ENCODE assay signal across 8 cellular contexts in the genomic region with DNA sequence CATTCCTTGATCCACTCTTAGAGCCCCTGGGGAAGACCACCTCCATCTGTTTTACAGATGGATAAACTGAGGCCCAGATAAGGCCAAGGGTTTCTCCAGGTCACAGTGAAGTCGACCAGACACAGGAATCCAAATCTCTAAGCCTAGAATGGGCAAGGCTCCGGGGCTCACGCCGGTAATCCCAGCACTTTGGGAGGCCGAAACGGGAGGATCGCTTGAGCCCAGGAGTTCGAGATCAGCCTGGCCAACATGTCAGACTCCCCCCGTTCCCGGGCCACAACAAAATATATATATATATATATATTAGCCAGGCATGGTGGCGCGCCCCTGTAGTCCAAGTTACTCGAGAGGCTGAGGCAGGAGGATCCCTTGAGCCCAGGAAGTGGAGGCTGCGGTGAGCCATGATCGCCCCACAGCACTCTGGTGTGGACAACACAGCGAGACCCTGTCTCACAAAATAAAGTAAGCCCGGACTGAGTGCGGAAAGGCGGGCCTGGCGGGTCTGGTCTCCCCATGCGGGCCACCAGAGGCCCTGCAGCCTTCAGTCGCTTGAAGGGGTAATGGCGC. TPM values are rescaled to one million over a fixed set of nuclear protein-coding genes. Genes with fewer than 3 reads are reported as not detected.
DNase-seq lines count a peak whose midpoint lies in the region; ATAC-seq and TF ChIP-seq lines count a peak whose summit lies in the region.

No MANE protein-coding gene starts in this region.

- peaks cover 13% of the 10 kb centered on the region for H3K23me2 ChIP-seq in H9 (ENCODE audit: insufficient read length, low read depth, low read length, poor library complexity, severe bottlenecking)

- no peak overlapping the region for H2AK5ac ChIP-seq in H9 (ENCODE audit: insufficient read length, low read length)

- H3K4me3 ChIP-seq in fibroblast of lung (replicated peaks in 1 of 4; ENCODE audit: control extremely low read depth in 1 of 4, insufficient read depth in 1 of 4, low read depth in 3 of 4, low read length in 4 of 4) (no peak overlapping the region), skin epidermis (peak overlapping the region in 1 of 7 experiments; percentile 87)

- no peak overlapping the region for H4K8ac ChIP-seq in H9 (replicated peaks; ENCODE audit: insufficient read length, low read depth, low read length)

- H3K4me1 Mint-ChIP-seq in H9 (peaks cover 13 to 20% of the 10 kb centered on the region in 2 experiments), T-helper 17 cell (peaks cover 42% of the 10 kb centered on the region)

- no peaks in the 10 kb centered on the region for H3K79me1 ChIP-seq in H9 (ENCODE audit: insufficient read depth, low read depth, low read length, poor library complexity, severe bottlenecking)

- H3K36me3 ChIP-seq in fibroblast of lung (ENCODE audit: control insufficient read depth, insufficient read depth, low read length), result peaks cover 23% of the 10 kb centered on the region

- H2BK5ac ChIP-seq in H9 (ENCODE audit: insufficient read length, low read length), result no peak overlapping the region

- no peak overlapping the region for H2BK15ac ChIP-seq in H9 (ENCODE audit: low read depth, low read length)

- H3T11ph ChIP-seq in H9 (ENCODE audit: low read length), result no peak overlapping the region

- H3K79me2 ChIP-seq in H9 (ENCODE audit: insufficient read depth, low read length) (peaks cover 18% of the 10 kb centered on the region), fibroblast of lung (ENCODE audit: control insufficient read depth, insufficient read depth, low read length) (peaks cover 40% of the 10 kb centered on the region)

- no peak overlapping the region for H3K9ac ChIP-seq in H9 (ENCODE audit: extremely low read depth, insufficient read length, low read length)
- no peak overlapping the region for H3K9ac ChIP-seq in fibroblast of lung (ENCODE audit: insufficient read depth, low read length)

- H4K91ac ChIP-seq in H9 (ENCODE audit: insufficient read length, low read depth, low read length), result no peak overlapping the region

- H3K18ac ChIP-seq in H9 (ENCODE audit: insufficient read length, low read depth, low read length), result peak overlapping the region; percentile 47

- H3K36me3 Mint-ChIP-seq in H9 (ENCODE audit: insufficient read depth in 1 of 3, low read depth in 3 of 3) (peaks cover 43% of the 10 kb centered on the region in 3 experiments), T-helper 17 cell (ENCODE audit: low read depth) (peaks cover 4% of the 10 kb centered on the region)

- H3K27ac ChIP-seq in H9 (ENCODE audit: insufficient read length, low read depth, low read length) (no peak overlapping the region), fibroblast of lung (ENCODE audit: insufficient read depth, low read length) (no peak overlapping the region), skin epidermis (peak overlapping the region in 20 of 21 experiments; percentile 44 to 95 (median 74))

- TF ChIP-seq CTCF in H9 (conservative IDR thresholded peaks at IDR 0.05) (peak; percentile 34; the same call in 1 of the 3 replicates), fibroblast of lung (conservative IDR thresholded peaks at IDR 0.05 in 1 of 2, IDR thresholded peaks at IDR 0.05 in 1 of 2; ENCODE audit: low read depth in 1 of 2, low read length in 2 of 2) (no peak)

- peak overlapping the region; percentile 91 to 96; a peak in 4 of 5 replicates for H3K4me3 Mint-ChIP-seq in H9
- H3K4me3 Mint-ChIP-seq in T-helper 17 cell, result peak overlapping the region; percentile 97

- no peak overlapping the region for H2BK120ac ChIP-seq in H9 (ENCODE audit: low read depth, low read length, poor library complexity, severe bottlenecking)

- H3K27me3 Mint-ChIP-seq in H9 (ENCODE audit: low read depth), result peaks cover 11% of the 10 kb centered on the region; the same call in 1 of the 2 replicates
- H3K27me3 Mint-ChIP-seq in T-helper 17 cell, result no peaks in the 10 kb centered on the region

- H3K4me2 ChIP-seq in H9 (ENCODE audit: insufficient read depth, insufficient read length, low read length), result no peak overlapping the region
- no peak overlapping the region for H3K4me2 ChIP-seq in fibroblast of lung (ENCODE audit: extremely low read depth, insufficient read depth, low read length)

- no peak overlapping the region for H2AFZ ChIP-seq in H9 (ENCODE audit: low read length)
- peak overlapping the region; percentile 49 for H2AFZ ChIP-seq in fibroblast of lung (ENCODE audit: low read length)

- DNase-seq in H9 (no peak), T-helper 17 cell (no peak), fibroblast of lung (ENCODE audit: low read depth in 2 of 2) (no peak), NCI-H1092 treated with DMSO at 0.1 percent for 48 hours (lab: John Stamatoyannopoulos, UW) (no peak), occipital lobe (lab: John Stamatoyannopoulos, UW) (no peak)

- no peak for ATAC-seq in T-helper 17 cell
- no peak for ATAC-seq in GM19395 (IDR thresholded peaks at IDR 0.05; ENCODE audit: unreplicated experiment)
- ATAC-seq in GM18498 (IDR thresholded peaks at IDR 0.05; ENCODE audit: unreplicated experiment), result no peak

- H3K27me3 ChIP-seq in H9 (ENCODE audit: insufficient read depth, low read length), result no peaks in the 10 kb centered on the region
- no peaks in the 10 kb centered on the region for H3K27me3 ChIP-seq in fibroblast of lung (ENCODE audit: control insufficient read depth, insufficient read depth, low read length)

- H3K4me1 ChIP-seq in H9 (ENCODE audit: insufficient read depth, low read length) (no peaks in the 10 kb centered on the region), fibroblast of lung (ENCODE audit: control insufficient read depth, extremely low read depth, insufficient read depth, low read length) (peaks cover 10% of the 10 kb centered on the region)

- H4K5ac ChIP-seq in H9 (ENCODE audit: insufficient read length, low read depth, low read length), result no peak overlapping the region

- H4K20me1 ChIP-seq in H9 (ENCODE audit: control insufficient read depth, insufficient read depth, insufficient read length), result no peaks in the 10 kb centered on the region
- peaks cover 4% of the 10 kb centered on the region for H4K20me1 ChIP-seq in fibroblast of lung (ENCODE audit: control insufficient read depth, extremely low read depth, insufficient read depth, low read length)

- WGBS in H9 (ENCODE audit: extremely low coverage, insufficient read length, low lambda C conversion rate), result no CpG with 5 or more reads among the region's 23 CpGs

- no peak overlapping the region for H3K4ac ChIP-seq in H9 (ENCODE audit: low read depth, low read length)

- no peaks in the 10 kb centered on the region for H3K9me3 ChIP-seq in H9 (ENCODE audit: control insufficient read depth, low read depth, low read length)
- no peaks in the 10 kb centered on the region for H3K9me3 ChIP-seq in T-helper 17 cell (ENCODE audit: control insufficient read depth, low read length, poor library complexity, severe bottlenecking)
- H3K9me3 ChIP-seq in fibroblast of lung (ENCODE audit: control insufficient read depth, insufficient read depth, low read depth, low read length), result no peaks in the 10 kb centered on the region

- H2BK12ac ChIP-seq in H9 (ENCODE audit: insufficient read length, low read depth, low read length), result no peak overlapping the region

- H3K23ac ChIP-seq in H9 (ENCODE audit: insufficient read length, low read depth, low read length), result no peak overlapping the region

- H3K14ac ChIP-seq in H9 (ENCODE audit: insufficient read depth, low read length), result no peak overlapping the region

- H2BK20ac ChIP-seq in H9 (ENCODE audit: low read depth, low read length, poor library complexity, severe bottlenecking), result no peak overlapping the region

- H3K9me3 Mint-ChIP-seq in H9, result peaks cover 12 to 14% of the 10 kb centered on the region in 2 experiments; a peak in 4 of 5 replicates

- H3K27ac Mint-ChIP-seq in H9 (peak overlapping the region in 1 of 3 experiments; percentile 100; a peak in 1 of 7 replicates), T-helper 17 cell (peak overlapping the region; percentile 98)

- H3K56ac ChIP-seq in H9 (ENCODE audit: insufficient read length, low read depth, low read length), result no peak overlapping the region

RNA-seq across cellular contexts. Expression of a gene that starts 0.6 kb away (rescaled TPM):
- total RNA-seq in H9 (2021) (3,286 and 3,356 TPM in 2 replicates), T-helper 17 cell (1,000 to 10,000 TPM; 5,253 to 5,291 TPM), fibroblast of lung (3,385 and 5,250 TPM in 2 replicates), occipital lobe (2,203 TPM)
- polyA plus RNA-seq in fibroblast of lung, result 1,345 and 1,418 TPM in 2 replicates
- 3,489 and 4,000 TPM in 2 replicates for polyA plus RNA-seq in fibroblast of lung (2012)
- 3,123 and 3,213 TPM in 2 replicates for polyA minus RNA-seq in fibroblast of lung (ENCODE audit: low replicate concordance)

RNA-seq across cellular contexts. Expression of a gene that starts 9.4 kb away (rescaled TPM):
- 2,503 and 2,512 TPM in 2 replicates for total RNA-seq in H9 (2021)
- total RNA-seq in T-helper 17 cell, result 1,000 to 10,000 TPM; 2,538 to 2,634 TPM
- 2,501 and 4,026 TPM in 2 replicates for total RNA-seq in fibroblast of lung
- 3,448 and 3,634 TPM in 2 replicates for polyA plus RNA-seq in fibroblast of lung
- polyA plus RNA-seq in fibroblast of lung (2012), result 2,802 and 3,250 TPM in 2 replicates
- polyA minus RNA-seq in fibroblast of lung (ENCODE audit: low replicate concordance), result 1,573 and 1,579 TPM in 2 replicates
- total RNA-seq in occipital lobe, result 3,859 TPM

RNA-seq across cellular contexts. Expression of a gene that starts 12.8 kb away (rescaled TPM):
- total RNA-seq in H9 (2021), result 2.1 and 2.6 TPM in 2 replicates
- 100 to 1,000 TPM; 349 to 455 TPM for total RNA-seq in T-helper 17 cell
- total RNA-seq in fibroblast of lung, result 3.3 and 4.5 TPM in 2 replicates
- 4.3 and 4.4 TPM in 2 replicates for polyA plus RNA-seq in fibroblast of lung
- 20.5 and 20.8 TPM in 2 replicates for polyA plus RNA-seq in fibroblast of lung (2012)
- 7.2 and 15.7 TPM in 2 replicates for polyA minus RNA-seq in fibroblast of lung (ENCODE audit: low replicate concordance)
- not detected for total RNA-seq in occipital lobe

RNA-seq across cellular contexts. Expression of a gene that starts 25.7 kb away (rescaled TPM):
- 41.1 and 45.4 TPM in 2 replicates for total RNA-seq in H9 (2021)
- total RNA-seq in T-helper 17 cell, result 10 to 100 TPM; 18.7 to 24.6 TPM
- 59.0 and 90.1 TPM in 2 replicates for total RNA-seq in fibroblast of lung
- 30.9 and 31.4 TPM in 2 replicates for polyA plus RNA-seq in fibroblast of lung
- 65.9 and 69.0 TPM in 2 replicates for polyA plus RNA-seq in fibroblast of lung (2012)
- 33.5 and 47.4 TPM in 2 replicates for polyA minus RNA-seq in fibroblast of lung (ENCODE audit: low replicate concordance)
- 12.9 TPM for total RNA-seq in occipital lobe

RNA-seq across cellular contexts. Expression of a gene that starts 33.8 kb away (rescaled TPM):
- 51.7 and 54.4 TPM in 2 replicates for total RNA-seq in H9 (2021)
- 10 to 100 TPM; 34.8 to 38.0 TPM for total RNA-seq in T-helper 17 cell
- 13.9 and 24.9 TPM in 2 replicates for total RNA-seq in fibroblast of lung
- 2.4 and 4.3 TPM in 2 replicates for polyA plus RNA-seq in fibroblast of lung
- 7.1 and 14.6 TPM in 2 replicates for polyA plus RNA-seq in fibroblast of lung (2012)
- polyA minus RNA-seq in fibroblast of lung (ENCODE audit: low replicate concordance), result 4.0 and 5.1 TPM in 2 replicates
- 8.0 TPM for total RNA-seq in occipital lobe

Comparison
In these comparisons a context has a peak if more than half of its experiments do, and no peak if none do; other contexts are left out.
1. H3K27ac ChIP-seq: peak in skin epidermis (20 of 21); none in H9 (single experiment) and fibroblast of lung (single experiment).
2. RNA of a gene that starts 12.8 kb away (total RNA-seq): 349 to 455 TPM in T-helper 17 cell; 3.3 to 4.5 TPM in fibroblast of lung, 2.1 to 2.6 TPM in H9 and not detected in occipital lobe (single experiment); every median in the first group is over 10 times any median in the second.